25 cellular contexts compared by ENCODE assay signal in genomic region chr3:27097171-27097570, GRCh38.
"Had no signal": no experiment of that assay in that cellular context is flagged by ENCODE, and none has a peak within 500 bp of the region (broad histone marks: within the 10 kb centered on the region; RNA-seq: fewer than 3 reads in every experiment).

No MANE protein-coding gene starts in this region.

- H3K27me3 ChIP-seq: gastrocnemius medialis, right atrium auricular region, suprapubic skin, transverse colon, upper lobe of right lung had no signal

- FAIRE-seq: keratinocyte had no signal

- H3K36me3 ChIP-seq: gastrocnemius medialis, lower lobe of right lung, prostate gland, right atrium auricular region, suprapubic skin, transverse colon, upper lobe of right lung had no signal

- ATAC-seq: esophagus mucosa; gastrocnemius medialis; left ventricle myocardium superior; lower lobe of right lung; naive thymus-derived CD8-positive, alpha-beta T cell; sciatic nerve; stimulated activated naive CD8-positive, alpha-beta T cell treated with anti-CD3 and anti-CD28 coated beads, Interleukin-15, amount 100 ng/mL, for 72 hours; upper lobe of right lung had no signal

- H3K4me2 ChIP-seq: smooth muscle cell had no signal

- H3K9me3 ChIP-seq: gastrocnemius medialis, lower lobe of right lung, prostate gland, right atrium auricular region, suprapubic skin, transverse colon, upper lobe of right lung had no signal

- H3K4me3 ChIP-seq: gastrocnemius medialis, lower lobe of right lung, prostate gland, right atrium auricular region, smooth muscle cell, suprapubic skin, transverse colon, upper lobe of right lung had no signal

- H3K27ac ChIP-seq: epithelial cell of prostate, gastrocnemius medialis, lower lobe of right lung, prostate gland, right atrium auricular region, suprapubic skin, transverse colon, upper lobe of right lung had no signal

- DNase-seq: effector CD8-positive, alpha-beta T cell; endodermal cell; gastrocnemius medialis; head of caudate nucleus; left ventricle myocardium superior; lower lobe of right lung; naive thymus-derived CD8-positive, alpha-beta T cell; nephron progenitor cell; nucleus accumbens; stimulated activated CD4-positive, alpha-beta T cell treated with anti-CD3 and anti-CD28 coated beads, Interleukin-12 subunit alpha, Interleukin-12 subunit beta, amount 100 ng/mL, for 4 hours; stimulated activated CD4-positive, alpha-beta T cell treated with anti-CD3 and anti-CD28 coated beads, Interleukin-1b, Interleukin-23, amount 100 ng/mL, for 48 hours; stimulated activated CD4-positive, alpha-beta T cell treated with anti-CD3 and anti-CD28 coated beads, Interleukin-4, amount 100 ng/mL, for 1 hour; stimulated activated CD8-positive, alpha-beta memory T cell treated with anti-CD3 and anti-CD28 coated beads, Interleukin-4, amount 100 ng/mL, for 48 hours; stimulated activated naive CD4-positive, alpha-beta T cell; stimulated activated naive CD8-positive, alpha-beta T cell treated with anti-CD3 and anti-CD28 coated beads, Interleukin-15, amount 100 ng/mL, for 72 hours; transverse colon; upper lobe of right lung had no signal

- H3K4me1 ChIP-seq: gastrocnemius medialis, lower lobe of right lung, prostate gland, suprapubic skin, upper lobe of right lung had no signal
